ENCODE assay signal across 12 cellular contexts in genomic region chr9:35651964-35652828, GRCh38. TPM values are rescaled to one million over a fixed set of nuclear protein-coding genes. Genes with fewer than 3 reads are reported as not detected.
DNase-seq lines count a peak whose midpoint lies in the region; ATAC-seq, FAIRE-seq and TF ChIP-seq lines count a peak whose summit lies in the region.
"Had no signal": no experiment of that assay in that cellular context is flagged by ENCODE, and none has a peak within 500 bp of the region (broad histone marks: within the 10 kb centered on the region; RNA-seq: fewer than 3 reads in every experiment).

No MANE protein-coding gene starts in this region.

- TF ChIP-seq CTCF in Peyer's patch (IDR thresholded peaks at IDR 0.05) (no peak), H1 (IDR thresholded peaks at IDR 0.05; ENCODE audit: control extremely low read depth in 1 of 3, insufficient read depth in 1 of 3, low read depth in 1 of 3, low read length in 3 of 3) (no peak)

- peaks cover 52% of the 10 kb centered on the region for H3K4me1 Mint-ChIP-seq in activated CD4-positive, alpha-beta T cell treated with anti-CD3 and anti-CD28 coated beads, Interleukin-2, amount 10 ng/mL, durations not matched to agents 24 days and 14 days
- peaks cover 58% of the 10 kb centered on the region for H3K4me1 Mint-ChIP-seq in stimulated activated memory B cell treated with anti-CD40 and anti-IgM and Interleukin-4, amounts not matched to agents 10 μg/mL and 1 μg/mL and 100 μg/mL, for 72 hours

- H3K4me1 ChIP-seq in Peyer's patch, result peaks cover 0 to 23% (median 7%) of the 10 kb centered on the region in 4 donors
- peaks cover 2 to 17% (median 12%) of the 10 kb centered on the region in 4 experiments; a peak in 6 of 7 replicates for H3K4me1 ChIP-seq in H1 (replicated peaks in 1 of 4; ENCODE audit: control insufficient read depth in 3 of 4, insufficient read depth in 4 of 4, low read length in 3 of 4)
- H3K4me1 ChIP-seq: SJCRH30 had no signal

- H3K36me3 Mint-ChIP-seq in activated CD4-positive, alpha-beta T cell treated with anti-CD3 and anti-CD28 coated beads, Interleukin-2, amount 10 ng/mL, durations not matched to agents 24 days and 14 days (ENCODE audit: low read depth), result peaks cover 14% of the 10 kb centered on the region
- no peaks in the 10 kb centered on the region for H3K36me3 Mint-ChIP-seq in stimulated activated memory B cell treated with anti-CD40 and anti-IgM and Interleukin-4, amounts not matched to agents 10 μg/mL and 1 μg/mL and 100 μg/mL, for 72 hours

- H4K8ac ChIP-seq in H1 (ENCODE audit: extremely low read depth, insufficient read depth, low read length), result no peak overlapping the region

- no peak overlapping the region; a peak in 1 of 7 replicates for H3K9ac ChIP-seq in H1 (replicated peaks in 1 of 4; ENCODE audit: extremely low read depth in 1 of 4, low read depth in 3 of 4, low read length in 3 of 4)

- H2BK12ac ChIP-seq in H1 (ENCODE audit: low read depth, low read length), result peak overlapping the region; percentile 80; the same call in 1 of the 2 replicates

- CTCF ChIA-PET in H1 (lab: Charles Lee; ENCODE audit: partially characterized antibody), result interaction anchor here (1.0 to 15.9 kb wide), 8 partner anchors 9 to 80 kb away, joined by 3 to 347 read pairs (median 18); partner anchors contain the start of genes ARHGEF39, CCDC107, CD72 and CREB3

- FAIRE-seq in H1 (lab: Jason Lieb, UNC), result no peak

- intact Hi-C loops in activated CD4-positive, alpha-beta T cell treated with anti-CD3 and anti-CD28 coated beads, Interleukin-2, amount 10 ng/mL, durations not matched to agents 24 days and 14 days (cut with micrococcal nuclease), result no loop called here

- H3K4me3 ChIP-seq in Peyer's patch (no peak overlapping the region), H1 (ENCODE audit: extremely low read depth in 1 of 4, insufficient read depth in 2 of 4, low read depth in 3 of 4, low read length in 4 of 4) (no peak overlapping the region)
- H3K4me3 ChIP-seq: heart left ventricle, SJCRH30 had no signal

- no peaks in the 10 kb centered on the region for H3K79me2 ChIP-seq in H1 (ENCODE audit: control insufficient read depth in 1 of 2, insufficient read depth in 2 of 2, low read length in 2 of 2)

- no peak overlapping the region for H3K14ac ChIP-seq in H1 (ENCODE audit: insufficient read length)

- TF ChIP-seq EP300 in H1 (IDR thresholded peaks at IDR 0.05; ENCODE audit: borderline replicate concordance in 1 of 2, low read depth in 2 of 2, low read length in 2 of 2), result no peak

- no peak overlapping the region for H3K18ac ChIP-seq in H1 (ENCODE audit: extremely low read depth, low read length)

- H3K9me3 ChIP-seq in Peyer's patch, result no peaks in the 10 kb centered on the region
- H3K9me3 ChIP-seq in H1 (ENCODE audit: insufficient read depth in 2 of 2, low read depth in 1 of 2, low read length in 1 of 2), result no peaks in the 10 kb centered on the region
- H3K9me3 ChIP-seq: heart left ventricle, SJCRH30 had no signal

- TF ChIP-seq POLR2A in Peyer's patch (IDR thresholded peaks at IDR 0.05), result no peak
- TF ChIP-seq POLR2A in H1 (IDR thresholded peaks at IDR 0.05; ENCODE audit: control extremely low read depth in 1 of 2, low read depth in 2 of 2, low read length in 2 of 2), result no peak

- POLR2A ChIA-PET in H1 (lab: Charles Lee; ENCODE audit: partially characterized antibody), result interaction anchor here (0.8 to 1.4 kb wide), 3 partner anchors 28 to 49 kb away, joined by 3 read pairs; no protein-coding TSS in a partner anchor

- no peak overlapping the region for H2BK120ac ChIP-seq in H1 (replicated peaks; ENCODE audit: low read depth, low read length)

- H2BK15ac ChIP-seq in H1 (ENCODE audit: low read length), result 0 out of 2 replicates have a peak overlapping the region, but pooled peaks have one; percentile 32

- H3K4me2 ChIP-seq in H1 (ENCODE audit: insufficient read depth in 1 of 2, low read depth in 2 of 2, low read length in 2 of 2), result no peak overlapping the region

- no peak overlapping the region for H3K23ac ChIP-seq in H1 (ENCODE audit: insufficient read length)

- no peak overlapping the region for H3K4ac ChIP-seq in H1 (replicated peaks; ENCODE audit: insufficient read length, low read depth, low read length)

- DNase-seq in activated CD4-positive, alpha-beta T cell treated with anti-CD3 and anti-CD28 coated beads, Interleukin-2, amount 10 ng/mL, durations not matched to agents 24 days and 14 days, result no peak
- DNase-seq in activated CD4-positive, alpha-beta T cell treated with anti-CD3 and anti-CD28 coated beads for 4 hours, result no peak
- DNase-seq in Peyer's patch, result peak in 2 of 3 donors; percentile 48 to 51
- no peak for DNase-seq in H1 (ENCODE audit: low read depth in 1 of 2, low spot score in 2 of 2)
- DNase-seq in NAMALWA (ENCODE audit: low spot score), result no peak
- no peak for DNase-seq in ureter (ENCODE audit: low spot score)
- DNase-seq: heart left ventricle, occipital lobe, SJCRH30 had no signal

- H4K91ac ChIP-seq in H1 (replicated peaks; ENCODE audit: insufficient read length, low read length), result no peak overlapping the region

- H3K79me1 ChIP-seq in H1 (ENCODE audit: low read depth, low read length), result no peaks in the 10 kb centered on the region

- H3K9me3 Mint-ChIP-seq in activated CD4-positive, alpha-beta T cell treated with anti-CD3 and anti-CD28 coated beads, Interleukin-2, amount 10 ng/mL, durations not matched to agents 24 days and 14 days, result no peaks in the 10 kb centered on the region
- H3K9me3 Mint-ChIP-seq in stimulated activated memory B cell treated with anti-CD40 and anti-IgM and Interleukin-4, amounts not matched to agents 10 μg/mL and 1 μg/mL and 100 μg/mL, for 72 hours, result no peaks in the 10 kb centered on the region

- H3K4me3 Mint-ChIP-seq in activated CD4-positive, alpha-beta T cell treated with anti-CD3 and anti-CD28 coated beads, Interleukin-2, amount 10 ng/mL, durations not matched to agents 24 days and 14 days, result peak overlapping the region; percentile 56
- peak overlapping the region; percentile 10 for H3K4me3 Mint-ChIP-seq in stimulated activated memory B cell treated with anti-CD40 and anti-IgM and Interleukin-4, amounts not matched to agents 10 μg/mL and 1 μg/mL and 100 μg/mL, for 72 hours

- peak overlapping the region; percentile 51 for H3K27ac Mint-ChIP-seq in activated CD4-positive, alpha-beta T cell treated with anti-CD3 and anti-CD28 coated beads, Interleukin-2, amount 10 ng/mL, durations not matched to agents 24 days and 14 days
- H3K27ac Mint-ChIP-seq in stimulated activated memory B cell treated with anti-CD40 and anti-IgM and Interleukin-4, amounts not matched to agents 10 μg/mL and 1 μg/mL and 100 μg/mL, for 72 hours, result peak overlapping the region; percentile 92

- no peak overlapping the region for H2AFZ ChIP-seq in H1 (ENCODE audit: low read length)

- peaks cover 3% of the 10 kb centered on the region for H3K27me3 Mint-ChIP-seq in activated CD4-positive, alpha-beta T cell treated with anti-CD3 and anti-CD28 coated beads, Interleukin-2, amount 10 ng/mL, durations not matched to agents 24 days and 14 days
- H3K27me3 Mint-ChIP-seq in stimulated activated memory B cell treated with anti-CD40 and anti-IgM and Interleukin-4, amounts not matched to agents 10 μg/mL and 1 μg/mL and 100 μg/mL, for 72 hours, result no peaks in the 10 kb centered on the region

- H3K56ac ChIP-seq in H1 (replicated peaks; ENCODE audit: insufficient read length, low read depth, low read length), result no peak overlapping the region

- H2BK5ac ChIP-seq in H1 (ENCODE audit: low read depth, low read length), result no peak overlapping the region

- H3K36me3 ChIP-seq in Peyer's patch (no peaks in the 10 kb centered on the region), H1 (ENCODE audit: control insufficient read depth in 2 of 4, insufficient read depth in 4 of 4, low read length in 3 of 4) (no peaks in the 10 kb centered on the region)
- H3K36me3 ChIP-seq: heart left ventricle, SJCRH30 had no signal

- no peaks in the 10 kb centered on the region for H4K20me1 ChIP-seq in H1 (replicated peaks in 1 of 2; ENCODE audit: control insufficient read depth in 1 of 2, insufficient read depth in 2 of 2, low read length in 2 of 2)

- no peak overlapping the region for H2AK5ac ChIP-seq in H1 (ENCODE audit: low read depth, low read length)

- no peak for TF ChIP-seq RAD21 in H1 (IDR thresholded peaks at IDR 0.05 in 1 of 2, conservative IDR thresholded peaks at IDR 0.05 in 1 of 2; ENCODE audit: low read depth in 2 of 2, low read length in 2 of 2)

- H3K23me2 ChIP-seq in H1 (ENCODE audit: low read depth, low read length), result peaks cover 8% of the 10 kb centered on the region

- no peak overlapping the region for H4K5ac ChIP-seq in H1 (ENCODE audit: insufficient read length, low read depth, low read length)

- 92% methylated on average over 7 of the region's 7 CpGs; no CpG with 5 or more reads in 1 of the 2 experiments for WGBS in H1 (ENCODE audit: extremely low coverage in 1 of 2, insufficient coverage in 1 of 2, insufficient read length in 1 of 2, insufficient replicate concordance in 2 of 2, low coverage in 1 of 2, low lambda C conversion rate in 2 of 2, missing lambda C conversion rate in 1 of 2), 2 experiments

- no peak for ATAC-seq in stimulated activated memory B cell treated with anti-CD40 and anti-IgM and Interleukin-4, amounts not matched to agents 10 μg/mL and 1 μg/mL and 100 μg/mL, for 72 hours
- ATAC-seq in GM21447 (IDR thresholded peaks at IDR 0.05; ENCODE audit: unreplicated experiment), result no peak
- ATAC-seq: heart left ventricle had no signal

- H3K27me3 ChIP-seq in Peyer's patch, result no peaks in the 10 kb centered on the region
- peaks cover 0 to 7% (median 0%) of the 10 kb centered on the region in 4 experiments; a peak in 1 of 7 replicates for H3K27me3 ChIP-seq in H1 (replicated peaks in 1 of 4; ENCODE audit: control insufficient read depth in 3 of 4, extremely low read depth in 1 of 4, insufficient read depth in 3 of 4, low read length in 3 of 4)
- H3K27me3 ChIP-seq: heart left ventricle, SJCRH30 had no signal

- H2BK20ac ChIP-seq in H1 (ENCODE audit: low read length), result peak overlapping the region; percentile 64; the same call in 1 of the 2 replicates

- H3K27ac ChIP-seq in Peyer's patch (peak overlapping the region; percentile 23 to 96 (median 72)), H1 (ENCODE audit: low read depth, low read length) (no peak overlapping the region)
- H3K27ac ChIP-seq: SJCRH30 had no signal

RNA-seq across cellular contexts. Expression of gene SIT1, which starts 1.5 kb away (rescaled TPM):
- total RNA-seq in activated CD4-positive, alpha-beta T cell treated with anti-CD3 and anti-CD28 coated beads, Interleukin-2, amount 10 ng/mL, durations not matched to agents 24 days and 14 days, result 80.4 and 81.8 TPM in 2 replicates
- total RNA-seq in Peyer's patch, result 1 to 10 TPM in 1 of 4 donors, not detected in 3; 2.4 TPM
- total RNA-seq in H1 (2021; fragmentation: NEBNext Ultra II Directional; extraction: Animal tissue kit (Norgen Biotek cat#: 25700)), result 7.8 and 8.2 TPM in 2 replicates
- 11.4 and 12.8 TPM in 2 replicates for polyA plus RNA-seq in H1 (2011; rRNA removed)
- 10.7 TPM for polyA plus RNA-seq in H1 (2011; cell fraction: cytosol; rRNA removed)
- polyA plus RNA-seq in H1 (2011; cell fraction: nucleus; rRNA removed), result 7.5 TPM
- 4.5 to 6.7 TPM (median 5.3 TPM) in 4 replicates for polyA plus RNA-seq in H1 (2012, experiment 1 of 2)
- polyA plus RNA-seq in H1 (2012, experiment 2 of 2), result 7.9 TPM
- polyA plus RNA-seq in H1 (2013, experiment 1 of 2), result 2.0 TPM
- polyA plus RNA-seq in H1 (2013, experiment 2 of 2), result 2.5 TPM
- 2.5 TPM in 2 replicates for polyA minus RNA-seq in H1 (2011; rRNA and poly(A)+ RNA removed)
- 2.6 TPM for polyA minus RNA-seq in H1 (2011; cell fraction: cytosol; rRNA and poly(A)+ RNA removed)
- 1.8 TPM for polyA minus RNA-seq in H1 (2011; cell fraction: nucleus; rRNA and poly(A)+ RNA removed)
- total RNA-seq in ureter, result 0.52 TPM
- total RNA-seq: occipital lobe, SJCRH30 had no signal
- polyA plus RNA-seq: AG04450 had no signal

RNA-seq across cellular contexts. Expression of gene RMRP, which starts 5.6 kb away (rescaled TPM):
- total RNA-seq in activated CD4-positive, alpha-beta T cell treated with anti-CD3 and anti-CD28 coated beads, Interleukin-2, amount 10 ng/mL, durations not matched to agents 24 days and 14 days, result 5,949 and 6,301 TPM in 2 replicates
- total RNA-seq in Peyer's patch, result 1,000 to 10,000 TPM in 3 of 4 donors, not detected in 1; 1,673 to 3,824 (median 2,659) TPM
- 14,987 and 16,528 TPM in 2 replicates for total RNA-seq in H1 (2021; fragmentation: NEBNext Ultra II Directional; extraction: Animal tissue kit (Norgen Biotek cat#: 25700))
- polyA plus RNA-seq in H1 (2011; rRNA removed), result 105 and 169 TPM in 2 replicates
- polyA plus RNA-seq in H1 (2011; cell fraction: cytosol; rRNA removed), result 147 TPM
- 8,272 TPM for polyA plus RNA-seq in H1 (2011; cell fraction: nucleus; rRNA removed)
- polyA plus RNA-seq in H1 (2012, experiment 1 of 2), result 41.1 to 222 TPM (median 149 TPM) in 4 replicates
- polyA plus RNA-seq in H1 (2012, experiment 2 of 2), result 95.4 TPM
- polyA plus RNA-seq in H1 (2013, experiment 1 of 2), result not detected
- polyA plus RNA-seq in H1 (2013, experiment 2 of 2), result not detected
- 22,686 and 26,507 TPM in 2 replicates for polyA minus RNA-seq in H1 (2011; rRNA and poly(A)+ RNA removed)
- 25,731 TPM for polyA minus RNA-seq in H1 (2011; cell fraction: cytosol; rRNA and poly(A)+ RNA removed)
- 138,882 TPM for polyA minus RNA-seq in H1 (2011; cell fraction: nucleus; rRNA and poly(A)+ RNA removed)
- total RNA-seq in ureter, result 3,373 TPM

RNA-seq across cellular contexts. Expression of gene CCDC107, which starts 5.9 kb away (rescaled TPM):
- total RNA-seq in activated CD4-positive, alpha-beta T cell treated with anti-CD3 and anti-CD28 coated beads, Interleukin-2, amount 10 ng/mL, durations not matched to agents 24 days and 14 days, result 20.8 and 21.8 TPM in 2 replicates
- total RNA-seq in Peyer's patch (10 to 100 TPM; 14.0 to 21.9 (median 20.2) TPM), ureter (22.4 TPM)
- total RNA-seq in H1 (2021; fragmentation: NEBNext Ultra II Directional; extraction: Animal tissue kit (Norgen Biotek cat#: 25700)), result 9.0 and 10.5 TPM in 2 replicates
- 8.2 and 8.6 TPM in 2 replicates for polyA plus RNA-seq in H1 (2011; rRNA removed)
- 10.2 TPM for polyA plus RNA-seq in H1 (2011; cell fraction: cytosol; rRNA removed)
- polyA plus RNA-seq in H1 (2011; cell fraction: nucleus; rRNA removed), result 9.0 TPM
- polyA plus RNA-seq in H1 (2012, experiment 1 of 2), result 5.6 to 10.9 TPM (median 9.7 TPM) in 4 replicates
- 7.0 TPM for polyA plus RNA-seq in H1 (2012, experiment 2 of 2)
- 9.5 TPM for polyA plus RNA-seq in H1 (2013, experiment 1 of 2)
- 10.1 TPM for polyA plus RNA-seq in H1 (2013, experiment 2 of 2)
- 2.7 and 3.1 TPM in 2 replicates for polyA minus RNA-seq in H1 (2011; rRNA and poly(A)+ RNA removed)
- polyA minus RNA-seq in H1 (2011; cell fraction: cytosol; rRNA and poly(A)+ RNA removed), result 5.0 TPM
- polyA minus RNA-seq in H1 (2011; cell fraction: nucleus; rRNA and poly(A)+ RNA removed), result 4.1 TPM

RNA-seq across cellular contexts. Expression of gene ARHGEF39, which starts 12.8 kb away (rescaled TPM):
- total RNA-seq in activated CD4-positive, alpha-beta T cell treated with anti-CD3 and anti-CD28 coated beads, Interleukin-2, amount 10 ng/mL, durations not matched to agents 24 days and 14 days, result 9.9 and 10.8 TPM in 2 replicates
- total RNA-seq in Peyer's patch (10 to 100 TPM in 1 of 4 donors, 1 to 10 TPM in 3; 1.9 to 19.8 (median 4.8) TPM), ureter (1.0 TPM)
- total RNA-seq in H1 (2021; fragmentation: NEBNext Ultra II Directional; extraction: Animal tissue kit (Norgen Biotek cat#: 25700)), result 17.5 and 18.6 TPM in 2 replicates
- 15.9 and 18.7 TPM in 2 replicates for polyA plus RNA-seq in H1 (2011; rRNA removed)
- 18.5 TPM for polyA plus RNA-seq in H1 (2011; cell fraction: cytosol; rRNA removed)
- polyA plus RNA-seq in H1 (2011; cell fraction: nucleus; rRNA removed), result 26.3 TPM
- 11.9 to 15.0 TPM (median 13.1 TPM) in 4 replicates for polyA plus RNA-seq in H1 (2012, experiment 1 of 2)
- polyA plus RNA-seq in H1 (2012, experiment 2 of 2), result 19.9 TPM
- 13.2 TPM for polyA plus RNA-seq in H1 (2013, experiment 1 of 2)
- polyA plus RNA-seq in H1 (2013, experiment 2 of 2), result 13.3 TPM
- 16.5 and 20.0 TPM in 2 replicates for polyA minus RNA-seq in H1 (2011; rRNA and poly(A)+ RNA removed)
- polyA minus RNA-seq in H1 (2011; cell fraction: cytosol; rRNA and poly(A)+ RNA removed), result 17.8 TPM
- 27.4 TPM for polyA minus RNA-seq in H1 (2011; cell fraction: nucleus; rRNA and poly(A)+ RNA removed)

RNA-seq across cellular contexts. Expression of gene CA9, which starts 21.5 kb away (rescaled TPM):
- total RNA-seq in activated CD4-positive, alpha-beta T cell treated with anti-CD3 and anti-CD28 coated beads, Interleukin-2, amount 10 ng/mL, durations not matched to agents 24 days and 14 days, result 0.52 and 0.82 TPM in 2 replicates
- total RNA-seq in Peyer's patch (1 to 10 TPM; 1.6 to 6.3 (median 5.2) TPM), ureter (not detected)
- total RNA-seq in H1 (2021; fragmentation: NEBNext Ultra II Directional; extraction: Animal tissue kit (Norgen Biotek cat#: 25700)), result 1.3 and 1.4 TPM in 2 replicates
- 1.8 and 2.4 TPM in 2 replicates for polyA plus RNA-seq in H1 (2011; rRNA removed)
- polyA plus RNA-seq in H1 (2011; cell fraction: cytosol; rRNA removed), result 1.00 TPM
- 2.7 TPM for polyA plus RNA-seq in H1 (2011; cell fraction: nucleus; rRNA removed)
- 0.49 to 1.4 TPM (median 0.95 TPM) in 4 replicates for polyA plus RNA-seq in H1 (2012, experiment 1 of 2)
- 0.83 TPM for polyA plus RNA-seq in H1 (2012, experiment 2 of 2)
- polyA plus RNA-seq in H1 (2013, experiment 1 of 2), result 1.5 TPM
- 1.0 TPM for polyA plus RNA-seq in H1 (2013, experiment 2 of 2)
- polyA minus RNA-seq in H1 (2011; rRNA and poly(A)+ RNA removed), result 0.73 and 1.2 TPM in 2 replicates
- polyA minus RNA-seq in H1 (2011; cell fraction: cytosol; rRNA and poly(A)+ RNA removed), result not detected
- not detected for polyA minus RNA-seq in H1 (2011; cell fraction: nucleus; rRNA and poly(A)+ RNA removed)

Comparison
In these comparisons a context has a peak if more than half of its experiments do, and no peak if none do; other contexts are left out.
1. DNase-seq: peak in Peyer's patch (2 of 3); none in activated CD4-positive, alpha-beta T cell treated with anti-CD3 and anti-CD28 coated beads, Interleukin-2, amount 10 ng/mL, durations not matched to agents 24 days and 14 days (single experiment), activated CD4-positive, alpha-beta T cell treated with anti-CD3 and anti-CD28 coated beads for 4 hours (0 of 2), H1 (0 of 2), NAMALWA (single experiment) and ureter (single experiment).